ENCODE assay signal across 9 cellular contexts in genomic region chr20:33555755-33556154, GRCh38.
DNase-seq lines count a peak whose midpoint lies in the region; ATAC-seq and TF ChIP-seq lines count a peak whose summit lies in the region.
"Had no signal": no experiment of that assay in that cellular context is flagged by ENCODE, and none has a peak within 500 bp of the region (broad histone marks: within the 10 kb centered on the region; RNA-seq: fewer than 3 reads in every experiment).

No MANE protein-coding gene starts in this region.

- H3K27ac Mint-ChIP-seq in activated naive CD8-positive, alpha-beta T cell treated with anti-CD3 and anti-CD28 coated beads, Interleukin-2, amount 50 U/mL, for 24 hours: peak overlapping the region; percentile 37

- peaks cover 10% of the 10 kb centered on the region; the same call in 1 of the 2 replicates for H3K4me1 ChIP-seq in HUES6 (ENCODE audit: control insufficient read depth, insufficient read depth, low read length)
- H3K4me1 ChIP-seq in muscle layer of duodenum (ENCODE audit: control insufficient read depth in 1 of 2, insufficient read depth in 2 of 2, low read length in 2 of 2): peaks cover 9 to 22% of the 10 kb centered on the region in 2 donors

- no peak for ATAC-seq in activated naive CD8-positive, alpha-beta T cell treated with anti-CD3 and anti-CD28 coated beads, Interleukin-2, amount 50 U/mL, for 24 hours

- no peak for TF ChIP-seq CTCF in 22Rv1 (IDR thresholded peaks at IDR 0.05)

- H3K9me3 Mint-ChIP-seq in activated naive CD8-positive, alpha-beta T cell treated with anti-CD3 and anti-CD28 coated beads, Interleukin-2, amount 50 U/mL, for 24 hours: no peaks in the 10 kb centered on the region

- no peaks in the 10 kb centered on the region for H3K27me3 ChIP-seq in HUES6 (ENCODE audit: control insufficient read depth, insufficient read depth, low read length)
- H3K27me3 ChIP-seq in muscle layer of duodenum (ENCODE audit: low read depth, low read length): no peaks in the 10 kb centered on the region
- H3K27me3 ChIP-seq: upper lobe of right lung had no signal

- H3K4me3 ChIP-seq in HUES6 (ENCODE audit: low read depth, low read length): no peak overlapping the region
- H3K4me3 ChIP-seq in muscle layer of duodenum (ENCODE audit: low read depth in 1 of 2, low read length in 2 of 2): no peak overlapping the region
- H3K4me3 ChIP-seq: upper lobe of right lung had no signal

- H3K9me3 ChIP-seq in HUES6 (ENCODE audit: control insufficient read depth, insufficient read depth, low read depth, low read length) (no peaks in the 10 kb centered on the region), muscle layer of duodenum (ENCODE audit: control insufficient read depth in 1 of 2, low read length in 2 of 2) (no peaks in the 10 kb centered on the region)
- H3K9me3 ChIP-seq: upper lobe of right lung had no signal

- H3K36me3 ChIP-seq in HUES6 (ENCODE audit: control insufficient read depth, insufficient read depth, low read length) (no peaks in the 10 kb centered on the region), muscle layer of duodenum (ENCODE audit: control insufficient read depth in 1 of 2, insufficient read depth in 2 of 2, low read length in 2 of 2) (peaks cover 0 to 4% of the 10 kb centered on the region in 2 donors)
- H3K36me3 ChIP-seq: upper lobe of right lung had no signal

- peak overlapping the region; percentile 62 for H3K27ac ChIP-seq in 22Rv1
- peak overlapping the region; percentile 18; the same call in 1 of the 2 replicates for H3K27ac ChIP-seq in HUES6 (ENCODE audit: low read depth, low read length)
- H3K27ac ChIP-seq in muscle layer of duodenum (ENCODE audit: low read length): peak overlapping the region; percentile 49

- DNase-seq in activated naive CD8-positive, alpha-beta T cell treated with anti-CD3 and anti-CD28 coated beads, Interleukin-2, amount 50 U/mL, for 24 hours: no peak
- DNase-seq in middle frontal gyrus (ENCODE audit: extremely low spot score, low spot score): no peak
- DNase-seq in iPS-NIHi7 (ENCODE audit: extremely low spot score): no peak
- DNase-seq in 8988T: no peak
- no peak for DNase-seq in stimulated activated CD4-positive, alpha-beta T cell treated with anti-CD3 and anti-CD28 coated beads, Interleukin-4, amount 100 ng/mL, for 1 hour
- DNase-seq: upper lobe of right lung had no signal

- H3K4me1 Mint-ChIP-seq in activated naive CD8-positive, alpha-beta T cell treated with anti-CD3 and anti-CD28 coated beads, Interleukin-2, amount 50 U/mL, for 24 hours: peaks cover 27% of the 10 kb centered on the region

- no peaks in the 10 kb centered on the region for H3K27me3 Mint-ChIP-seq in activated naive CD8-positive, alpha-beta T cell treated with anti-CD3 and anti-CD28 coated beads, Interleukin-2, amount 50 U/mL, for 24 hours

- H3K36me3 Mint-ChIP-seq in activated naive CD8-positive, alpha-beta T cell treated with anti-CD3 and anti-CD28 coated beads, Interleukin-2, amount 50 U/mL, for 24 hours (ENCODE audit: low read depth): peaks cover 7% of the 10 kb centered on the region

- H3K9ac ChIP-seq in HUES6 (ENCODE audit: low read length): no peak overlapping the region

- H3K4me3 Mint-ChIP-seq in activated naive CD8-positive, alpha-beta T cell treated with anti-CD3 and anti-CD28 coated beads, Interleukin-2, amount 50 U/mL, for 24 hours: no peak overlapping the region
